8 cellular contexts compared by ENCODE assay signal in genomic region chr9:37119907-37120839, GRCh38. TPM values are rescaled to one million over a fixed set of nuclear protein-coding genes. Genes with fewer than 3 reads are reported as not detected.
DNase-seq lines count a peak whose midpoint lies in the region; ATAC-seq and TF ChIP-seq lines count a peak whose summit lies in the region.

ZCCHC7 (plus strand) TSS chr9:37120574.

- ATAC-seq in stimulated activated naive CD8-positive, alpha-beta T cell treated with anti-CD3 and anti-CD28 coated beads, Interleukin-15, amount 100 ng/mL, for 72 hours, result peak; percentile 98

- H2BK120ac ChIP-seq in H9 (ENCODE audit: low read depth, low read length, poor library complexity, severe bottlenecking), result no peak within 1 kb of the TSS

- H3K4me3 Mint-ChIP-seq in H9, result peak within 1 kb of the TSS; percentile 95 to 97
- peak within 1 kb of the TSS; percentile 87 for H3K4me3 Mint-ChIP-seq in nephron progenitor cell
- H3K4me3 Mint-ChIP-seq in stimulated activated naive CD8-positive, alpha-beta T cell treated with anti-CD3 and anti-CD28 coated beads, Interleukin-15, amount 100 ng/mL, for 72 hours, result peak within 1 kb of the TSS; percentile 89 to 99

- no peak within 1 kb of the TSS for H4K91ac ChIP-seq in H9 (ENCODE audit: insufficient read length, low read depth, low read length)

- H2BK15ac ChIP-seq in H9 (ENCODE audit: low read depth, low read length), result no peak within 1 kb of the TSS

- H3K56ac ChIP-seq in H9 (ENCODE audit: insufficient read length, low read depth, low read length), result no peak within 1 kb of the TSS

- peak within 1 kb of the TSS; percentile 83 for H3K18ac ChIP-seq in H9 (ENCODE audit: insufficient read length, low read depth, low read length)

- H3K4me1 Mint-ChIP-seq in H9 (peaks cover 9 to 11% of the 10 kb centered on the region in 2 experiments), nephron progenitor cell (peaks cover 18% of the 10 kb centered on the region)
- H3K4me1 Mint-ChIP-seq in stimulated activated naive CD8-positive, alpha-beta T cell treated with anti-CD3 and anti-CD28 coated beads, Interleukin-15, amount 100 ng/mL, for 72 hours, result peaks cover 35% of the 10 kb centered on the region

- peak within 1 kb of the TSS; percentile 29 for H3K14ac ChIP-seq in H9 (ENCODE audit: insufficient read depth, low read length)

- H2AFZ ChIP-seq in H9 (ENCODE audit: low read length), result peak within 1 kb of the TSS; percentile 74

- peak within 1 kb of the TSS; percentile 80 for H3K4me2 ChIP-seq in H9 (ENCODE audit: insufficient read depth, insufficient read length, low read length)

- H3T11ph ChIP-seq in H9 (ENCODE audit: low read length), result no peak within 1 kb of the TSS

- H3K79me2 ChIP-seq in H9 (ENCODE audit: insufficient read depth, low read length), result peaks cover 4% of the 10 kb centered on the region; the same call in 1 of the 2 replicates

- H3K36me3 Mint-ChIP-seq in H9 (ENCODE audit: insufficient read depth in 1 of 3, low read depth in 3 of 3) (peaks cover 6% of the 10 kb centered on the region in 3 experiments; a peak in 5 of 7 replicates), nephron progenitor cell (ENCODE audit: low read depth) (peaks cover 6% of the 10 kb centered on the region)

- H4K8ac ChIP-seq in H9 (replicated peaks; ENCODE audit: insufficient read length, low read depth, low read length), result no peak within 1 kb of the TSS

- H2BK5ac ChIP-seq in H9 (ENCODE audit: insufficient read length, low read length), result no peak within 1 kb of the TSS

- H3K27ac ChIP-seq in H9 (ENCODE audit: insufficient read length, low read depth, low read length), result no peak within 1 kb of the TSS

- H3K9me3 ChIP-seq in H9 (ENCODE audit: control insufficient read depth, low read depth, low read length) (no peaks in the 10 kb centered on the region), MG63 (peaks cover 2% of the 10 kb centered on the region; the same call in 1 of the 2 replicates)

- peaks cover 6 to 11% of the 10 kb centered on the region in 2 experiments for H3K9me3 Mint-ChIP-seq in H9
- H3K9me3 Mint-ChIP-seq in nephron progenitor cell, result peaks cover 23% of the 10 kb centered on the region
- peaks cover 0 to 3% of the 10 kb centered on the region in 2 donors for H3K9me3 Mint-ChIP-seq in stimulated activated naive CD8-positive, alpha-beta T cell treated with anti-CD3 and anti-CD28 coated beads, Interleukin-15, amount 100 ng/mL, for 72 hours

- no peaks in the 10 kb centered on the region for H4K20me1 ChIP-seq in H9 (ENCODE audit: control insufficient read depth, insufficient read depth, insufficient read length)

- peak within 1 kb of the TSS; percentile 92 for H3K4me3 ChIP-seq in MG63

- H3K4ac ChIP-seq in H9 (ENCODE audit: low read depth, low read length), result no peak within 1 kb of the TSS

- H3K27me3 Mint-ChIP-seq in H9 (ENCODE audit: low read depth) (peaks cover 16% of the 10 kb centered on the region), nephron progenitor cell (ENCODE audit: low read depth, poor library complexity) (peaks cover 8% of the 10 kb centered on the region)
- H3K27me3 Mint-ChIP-seq in stimulated activated naive CD8-positive, alpha-beta T cell treated with anti-CD3 and anti-CD28 coated beads, Interleukin-15, amount 100 ng/mL, for 72 hours, result no peaks in the 10 kb centered on the region

- no CpG with 5 or more reads among the region's 82 CpGs for WGBS in H9 (ENCODE audit: extremely low coverage, insufficient read length, low lambda C conversion rate)

- no peak within 1 kb of the TSS for H2BK20ac ChIP-seq in H9 (ENCODE audit: low read depth, low read length, poor library complexity, severe bottlenecking)

- H3K36me3 ChIP-seq in MG63, result peaks cover 2% of the 10 kb centered on the region; the same call in 1 of the 2 replicates

- H3K23me2 ChIP-seq in H9 (ENCODE audit: insufficient read length, low read depth, low read length, poor library complexity, severe bottlenecking), result peaks cover 3% of the 10 kb centered on the region

- no peak within 1 kb of the TSS for H2AK5ac ChIP-seq in H9 (ENCODE audit: insufficient read length, low read length)

- peak within 1 kb of the TSS; percentile 81 to 98 (median 98) for H3K27ac Mint-ChIP-seq in H9
- H3K27ac Mint-ChIP-seq in nephron progenitor cell, result peak within 1 kb of the TSS; percentile 90
- peak within 1 kb of the TSS; percentile 99 to 100 for H3K27ac Mint-ChIP-seq in stimulated activated naive CD8-positive, alpha-beta T cell treated with anti-CD3 and anti-CD28 coated beads, Interleukin-15, amount 100 ng/mL, for 72 hours

- H3K27me3 ChIP-seq in H9 (ENCODE audit: insufficient read depth, low read length) (peaks cover 2% of the 10 kb centered on the region; the same call in 1 of the 2 replicates), MG63 (no peaks in the 10 kb centered on the region)

- H2BK12ac ChIP-seq in H9 (ENCODE audit: insufficient read length, low read depth, low read length), result no peak within 1 kb of the TSS

- H3K4me1 ChIP-seq in H9 (ENCODE audit: insufficient read depth, low read length), result peaks cover 2% of the 10 kb centered on the region; the same call in 1 of the 2 replicates

- peak; percentile 95 for DNase-seq in ELR (ENCODE audit: low read depth)
- peak; percentile 96 for DNase-seq in H9
- DNase-seq in MG63, result peak; percentile 90
- DNase-seq in SHP77 treated with DMSO at 0.1 percent for 48 hours (lab: John Stamatoyannopoulos, UW), result peak; percentile 57
- DNase-seq in activated effector memory CD4-positive, alpha-beta T cell treated with anti-CD3 and anti-CD28 coated beads, Interleukin-2, amount 50 U/mL, for 16 hours, result peak; percentile 99
- peak; percentile 92 for DNase-seq in fibroblast of the conjunctiva (ENCODE audit: low read depth)
- peak; percentile 96 for DNase-seq in nephron progenitor cell
- peak; percentile 95 to 97 for DNase-seq in stimulated activated naive CD8-positive, alpha-beta T cell treated with anti-CD3 and anti-CD28 coated beads, Interleukin-15, amount 100 ng/mL, for 72 hours

- no peak within 1 kb of the TSS for H3K23ac ChIP-seq in H9 (ENCODE audit: insufficient read length, low read depth, low read length)

- TF ChIP-seq CTCF in H9 (conservative IDR thresholded peaks at IDR 0.05) (no peak), nephron progenitor cell (IDR thresholded peaks at IDR 0.05) (no peak)

- no peaks in the 10 kb centered on the region for H3K79me1 ChIP-seq in H9 (ENCODE audit: insufficient read depth, low read depth, low read length, poor library complexity, severe bottlenecking)

- H3K9ac ChIP-seq in H9 (ENCODE audit: extremely low read depth, insufficient read length, low read length), result peak within 1 kb of the TSS; percentile 23

- no peak within 1 kb of the TSS for H4K5ac ChIP-seq in H9 (ENCODE audit: insufficient read length, low read depth, low read length)

RNA-seq across cellular contexts. Expression of gene ZCCHC7, which starts in this region (rescaled TPM):
- 20.3 and 21.4 TPM in 2 replicates for total RNA-seq in H9 (2021)
- 7.7 and 12.0 TPM in 2 replicates for total RNA-seq in MG63 (2014; rRNA removed; shearing (Covaris generic); ENCODE audit: low replicate concordance)
